8 cellular contexts compared by ENCODE assay signal in the genomic region with DNA sequence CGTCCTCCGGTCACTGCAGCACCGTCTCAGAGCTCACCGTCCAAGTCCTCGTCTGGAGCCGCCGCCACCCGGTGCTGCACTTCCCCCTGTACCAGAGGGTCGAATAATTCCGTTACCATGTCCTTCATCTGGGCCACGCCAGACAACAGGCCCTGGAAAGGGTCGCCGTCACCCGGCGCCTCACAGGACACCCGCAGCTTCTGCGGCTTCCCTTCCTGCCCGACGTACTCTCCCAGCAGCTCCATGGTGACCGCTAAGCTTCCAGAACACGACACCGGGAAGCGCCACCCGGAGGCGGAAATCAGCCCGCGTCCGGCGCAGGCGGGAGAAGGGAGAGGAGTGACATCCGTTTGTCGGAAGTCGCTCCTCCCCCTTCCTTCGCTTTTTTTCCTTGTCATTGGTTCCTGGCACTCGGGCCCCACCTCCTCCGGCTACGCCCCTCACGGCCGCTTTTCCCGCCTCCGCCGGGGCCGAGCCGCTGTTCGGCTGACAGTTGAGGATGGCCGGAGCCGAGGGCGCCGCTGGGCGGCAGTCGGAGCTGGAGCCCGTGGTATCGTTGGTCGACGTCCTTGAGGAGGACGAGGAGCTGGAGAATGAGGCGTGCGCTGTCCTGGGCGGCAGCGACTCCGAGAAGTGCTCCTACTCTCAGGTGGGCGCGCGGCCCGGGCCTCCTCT. TPM values are rescaled to one million over a fixed set of nuclear protein-coding genes. Genes with fewer than 3 reads are reported as not detected.
DNase-seq lines count a peak whose midpoint lies in the region; ATAC-seq and TF ChIP-seq lines count a peak whose summit lies in the region.

A gene with protein sequence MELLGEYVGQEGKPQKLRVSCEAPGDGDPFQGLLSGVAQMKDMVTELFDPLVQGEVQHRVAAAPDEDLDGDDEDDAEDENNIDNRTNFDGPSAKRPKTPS (minus strand): TSS at position 273 of the 675 bp plus-strand sequence. CDS start 28 bp downstream, at position 245.
A gene with protein sequence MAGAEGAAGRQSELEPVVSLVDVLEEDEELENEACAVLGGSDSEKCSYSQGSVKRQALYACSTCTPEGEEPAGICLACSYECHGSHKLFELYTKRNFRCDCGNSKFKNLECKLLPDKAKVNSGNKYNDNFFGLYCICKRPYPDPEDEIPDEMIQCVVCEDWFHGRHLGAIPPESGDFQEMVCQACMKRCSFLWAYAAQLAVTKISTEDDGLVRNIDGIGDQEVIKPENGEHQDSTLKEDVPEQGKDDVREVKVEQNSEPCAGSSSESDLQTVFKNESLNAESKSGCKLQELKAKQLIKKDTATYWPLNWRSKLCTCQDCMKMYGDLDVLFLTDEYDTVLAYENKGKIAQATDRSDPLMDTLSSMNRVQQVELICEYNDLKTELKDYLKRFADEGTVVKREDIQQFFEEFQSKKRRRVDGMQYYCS (plus strand): TSS at position 464 of the 675 bp plus-strand sequence. CDS start 36 bp downstream, at position 500.

- DNase-seq in CD14-positive monocyte (ENCODE audit: low spot score) (peak; percentile 92), NCI-H748 (lab: John Stamatoyannopoulos, UW; ENCODE audit: unreplicated experiment) (peak; percentile 99), dedifferentiated amniotic fluid mesenchymal stem cell (ENCODE audit: extremely low spot score) (peak; percentile 97), left lobe of liver (ENCODE audit: low spot score) (peak; percentile 96)
- DNase-seq in activated CD4-positive, alpha-beta T cell treated with anti-CD3 and anti-CD28 coated beads, Interleukin-2, amount 50 U/mL, for 1 hour, result peak; percentile 81
- peak; percentile 80 for DNase-seq in stimulated activated CD4-positive, alpha-beta T cell treated with anti-CD3 and anti-CD28 coated beads, Interleukin-2, amount 100 ng/mL, for 4 hours (ENCODE audit: low read depth)

- intact Hi-C loops in CD14-positive monocyte (cut with micrococcal nuclease), result loop anchor here (2.0 to 10.0 kb wide), 2 partner anchors 22 to 128 kb away; a partner anchor contains a TSS

- H3K4me1 Mint-ChIP-seq in CD14-positive monocyte, result peaks cover 37% of the 10 kb centered on the region

- H3K27ac Mint-ChIP-seq in CD14-positive monocyte, result peak within 1 kb of the TSS; percentile 91 to 97 (median 97)

- H3K36me3 Mint-ChIP-seq in CD14-positive monocyte, result peaks cover 9 to 18% of the 10 kb centered on the region in 2 donors

- H3K4me3 Mint-ChIP-seq in CD14-positive monocyte, result peak within 1 kb of the TSS; percentile 93 to 97

- H3K27me3 Mint-ChIP-seq in CD14-positive monocyte (ENCODE audit: low read depth in 3 of 3), result peaks cover 0 to 3% (median 1%) of the 10 kb centered on the region in 3 donors

- peak; percentile 46 for TF ChIP-seq CTCF in CD14-positive monocyte (IDR thresholded peaks at IDR 0.05)

- H3K9me3 Mint-ChIP-seq in CD14-positive monocyte, result no peaks in the 10 kb centered on the region

- ATAC-seq in GM19351 (IDR thresholded peaks at IDR 0.05; ENCODE audit: unreplicated experiment) (peak; percentile 73), HG03521 (IDR thresholded peaks at IDR 0.05; ENCODE audit: unreplicated experiment) (peak; percentile 80), left lobe of liver (peak; percentile 98)

RNA-seq across cellular contexts. Expression of the first gene that starts in this region (rescaled TPM):
- 10 to 100 TPM; 22.7 to 24.0 TPM for polyA plus RNA-seq in CD14-positive monocyte
- 5.0 TPM for total RNA-seq in left lobe of liver

RNA-seq across cellular contexts. Expression of the second gene that starts in this region (rescaled TPM):
- 10 to 100 TPM; 14.0 to 16.7 TPM for polyA plus RNA-seq in CD14-positive monocyte
- 8.8 TPM for total RNA-seq in left lobe of liver

Comparison
In these comparisons a context has a peak if more than half of its experiments do, and no peak if none do; other contexts are left out.
1. Peak in every context shown above with its lines: DNase-seq and ATAC-seq.